In the genomic region with DNA sequence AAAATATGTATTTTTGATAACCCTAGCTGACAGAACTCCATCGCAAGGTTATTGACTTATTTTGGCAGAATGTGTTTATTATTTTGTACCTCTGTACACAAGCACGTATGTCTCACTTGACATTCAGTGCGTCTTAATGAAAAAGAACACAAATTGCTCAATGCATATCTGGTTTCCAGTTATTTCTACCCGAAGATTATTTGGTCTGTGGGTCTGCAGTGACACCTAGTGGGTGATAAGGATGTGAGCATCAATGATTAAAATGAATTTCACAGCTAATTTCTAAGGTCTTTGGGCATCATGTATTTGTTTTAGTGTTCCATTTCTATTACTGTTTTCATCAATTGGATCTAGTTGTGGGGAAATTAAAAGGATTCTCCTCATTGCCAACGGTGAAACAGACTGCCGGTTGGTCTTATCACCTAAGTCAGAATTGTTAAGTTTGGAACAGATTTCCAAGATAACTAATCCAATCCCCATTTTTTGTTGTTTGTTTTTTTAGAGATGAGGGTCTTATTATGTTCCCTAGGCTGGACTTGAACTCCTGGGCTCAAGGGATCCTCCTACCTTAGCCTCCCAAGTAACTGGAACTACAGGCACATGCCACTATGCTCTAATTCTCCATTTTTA, we compare ENCODE assay signal across 8 cellular contexts. TPM values are rescaled to one million over a fixed set of nuclear protein-coding genes. Genes with fewer than 3 reads are reported as not detected.
DNase-seq lines count a peak whose midpoint lies in the region; ATAC-seq, FAIRE-seq and TF ChIP-seq lines count a peak whose summit lies in the region.

No MANE protein-coding gene starts in this region.

- H3K9me3 ChIP-seq in DOHH2 (ENCODE audit: control insufficient read depth, insufficient read depth, low read length) (no peaks in the 10 kb centered on the region), IMR-90 (ENCODE audit: control insufficient read depth, insufficient read depth, low read length) (no peaks in the 10 kb centered on the region)

- 0 out of 2 replicates have a peak, but pooled peaks cover 2% of the 10 kb centered on the region for H3K4me1 ChIP-seq in DOHH2 (ENCODE audit: control insufficient read depth, low read length)
- no peaks in the 10 kb centered on the region; the same call in 1 of the 2 replicates for H3K4me1 ChIP-seq in IMR-90 (ENCODE audit: control insufficient read depth, insufficient read depth, low read length)

- no peak overlapping the region for H3K4ac ChIP-seq in IMR-90 (ENCODE audit: low read depth, low read length)

- H2BK120ac ChIP-seq in IMR-90 (ENCODE audit: low read depth, low read length), result no peak overlapping the region

- H4K91ac ChIP-seq in IMR-90 (ENCODE audit: insufficient read depth, low read depth, low read length), result no peak overlapping the region

- ATAC-seq in IMR-90 (ENCODE audit: low read depth) (peak; percentile 74), left ventricle myocardium superior (peak; percentile 60), HG03159 (IDR thresholded peaks at IDR 0.05; ENCODE audit: unreplicated experiment) (no peak)

- no peak overlapping the region for H4K5ac ChIP-seq in IMR-90 (ENCODE audit: low read depth, low read length)

- DNase-seq in IMR-90 (peak; percentile 78), RCC 7860 (ENCODE audit: low spot score) (peak; percentile 37), amniotic stem cell (lab: John Stamatoyannopoulos, UW) (peak; percentile 45), left ventricle myocardium superior (no peak), smooth muscle cell of the brain vasculature (ENCODE audit: low read depth, low spot score) (peak; percentile 39), islet precursor cell (no peak)

- no peak overlapping the region for H3K23ac ChIP-seq in IMR-90 (ENCODE audit: low read depth, low read length)

- H4K8ac ChIP-seq in IMR-90 (ENCODE audit: low read depth in 2 of 2, low read length in 2 of 2), result no peak overlapping the region

- no peak overlapping the region for H3K14ac ChIP-seq in IMR-90 (replicated peaks; ENCODE audit: low read depth, low read length)

- POLR2A ChIA-PET in IMR-90 (lab: Charles Lee; ENCODE audit: unreplicated experiment), result interaction anchor here (0.6 kb wide), 1 partner anchor 53 kb away, joined by 3 read pairs; no protein-coding TSS in a partner anchor

- H3K4me2 ChIP-seq in DOHH2 (ENCODE audit: low read length) (no peak overlapping the region), IMR-90 (ENCODE audit: low read depth, low read length) (no peak overlapping the region)

- peak; percentile 81 for TF ChIP-seq CTCF in DOHH2 (IDR thresholded peaks at IDR 0.05; ENCODE audit: low read depth, low read length, poor library complexity, severe bottlenecking)
- peak; percentile 90 for TF ChIP-seq CTCF in IMR-90 (conservative IDR thresholded peaks at IDR 0.05; ENCODE audit: low read depth, low read length)

- FAIRE-seq in RCC 7860 (lab: Jason Lieb, UNC), result peak; percentile 73

- in situ Hi-C loops in IMR-90 (cut with MboI; ENCODE audit: low sequenced_read_pairs), result loop anchor here (5.0 to 10.0 kb wide), 2 partner anchors 287 to 545 kb away; a partner anchor contains a TSS

- dilution Hi-C loops in IMR-90 (cut with HindIII; ENCODE audit: low sequenced_read_pairs, unreplicated experiment), result loop anchor here (25.0 kb wide), 1 partner anchor 307 kb away; a partner anchor contains a TSS

- H4K20me1 ChIP-seq in DOHH2 (ENCODE audit: control insufficient read depth, insufficient read depth, low read depth, low read length) (peaks cover 5% of the 10 kb centered on the region; the same call in 1 of the 2 replicates), IMR-90 (ENCODE audit: insufficient read depth, low read length) (no peaks in the 10 kb centered on the region)

- H3K56ac ChIP-seq in IMR-90 (ENCODE audit: extremely low read depth, insufficient read depth, low read length), result no peak overlapping the region

- peaks cover 4 to 5% of the 10 kb centered on the region in 2 experiments; a peak in 3 of 4 replicates for H3K79me1 ChIP-seq in IMR-90 (ENCODE audit: low read depth in 1 of 2, low read length in 2 of 2)

- no peak for TF ChIP-seq POLR2A in IMR-90 (IDR thresholded peaks at IDR 0.05; ENCODE audit: low read depth, low read length)

- H3K36me3 ChIP-seq in DOHH2 (ENCODE audit: control insufficient read depth, low read length), result peaks cover 68% of the 10 kb centered on the region
- H3K36me3 ChIP-seq in IMR-90 (ENCODE audit: control insufficient read depth, insufficient read depth, low read length), result peaks cover 5% of the 10 kb centered on the region

- H3K9ac ChIP-seq in IMR-90 (ENCODE audit: low read depth, low read length), result no peak overlapping the region

- H2AK5ac ChIP-seq in IMR-90 (ENCODE audit: low read depth, low read length), result no peak overlapping the region

- H3K27ac ChIP-seq in DOHH2 (ENCODE audit: low read depth, low read length) (no peak overlapping the region), IMR-90 (ENCODE audit: insufficient read depth, low read length) (no peak overlapping the region)

- intact Hi-C loops in IMR-90 (cut with micrococcal nuclease) (loop anchor here (1.0 to 10.0 kb wide), 7 partner anchors 54 to 565 kb away; no protein-coding TSS in a partner anchor), left ventricle myocardium superior (cut with micrococcal nuclease) (loop anchor here (10.0 kb wide), 1 partner anchor 285 kb away; no protein-coding TSS in a partner anchor)

- peaks cover 11% of the 10 kb centered on the region for H3F3A ChIP-seq in DOHH2 (ENCODE audit: control insufficient read depth, insufficient read depth)

- H2BK15ac ChIP-seq in IMR-90 (ENCODE audit: low read depth, low read length), result no peak overlapping the region

- no TSS peak for BruUV-seq in IMR-90 (replicated peaks; lab: Mats Ljungman, UMichigan)

- WGBS in IMR-90 (ENCODE audit: extremely low coverage in 2 of 2, insufficient read length in 1 of 2), 2 experiments, result no CpG with 5 or more reads among the region's 6 CpGs

- CTCF ChIA-PET in IMR-90 (lab: Yijun Ruan, JAX), result interaction anchor here (0.6 to 2.5 kb wide), 8 partner anchors 9 to 288 kb away, joined by 3 to 9 read pairs (median 4); no protein-coding TSS in a partner anchor

- no peak overlapping the region for H2AK9ac ChIP-seq in IMR-90 (replicated peaks; ENCODE audit: low read depth, low read length, poor library complexity)

- H3K9me1 ChIP-seq in IMR-90 (ENCODE audit: insufficient read depth, low read length), result no peaks in the 10 kb centered on the region

- no peak overlapping the region for H3K4me3 ChIP-seq in DOHH2 (ENCODE audit: low read length)
- no peak overlapping the region for H3K4me3 ChIP-seq in IMR-90 (ENCODE audit: insufficient read depth, low read depth, low read length)

- TF ChIP-seq RAD21 in IMR-90 (IDR thresholded peaks at IDR 0.05; ENCODE audit: low read length), result peak; percentile 94

- H3K79me2 ChIP-seq in DOHH2 (ENCODE audit: control insufficient read depth, low read length), result peaks cover 39% of the 10 kb centered on the region

- no peak overlapping the region for H2AFZ ChIP-seq in IMR-90 (replicated peaks; ENCODE audit: low read length, poor library complexity)

- no peaks in the 10 kb centered on the region for H3K27me3 ChIP-seq in DOHH2 (ENCODE audit: control insufficient read depth, low read length)
- no peaks in the 10 kb centered on the region for H3K27me3 ChIP-seq in IMR-90 (ENCODE audit: control insufficient read depth, insufficient read depth, low read length)

- no peak overlapping the region for H3K18ac ChIP-seq in IMR-90 (ENCODE audit: low read depth, low read length)

- no peak overlapping the region for H2BK5ac ChIP-seq in IMR-90 (ENCODE audit: low read depth, low read length, poor library complexity, severe bottlenecking)

- no peaks in the 10 kb centered on the region for H3K9me2 ChIP-seq in DOHH2 (replicated peaks; ENCODE audit: control insufficient read depth, low read length)

- no peak overlapping the region for H2BK20ac ChIP-seq in IMR-90 (ENCODE audit: low read depth, low read length)

TF ChIP-seq in IMR-90, 13 proteins besides CTCF, POLR2A, EP300 and RAD21:
- TF ChIP-seq CEBPB (IDR thresholded peaks at IDR 0.05; ENCODE audit: low read depth, low read length), result peak; percentile 96
- no peak for TF ChIP-seq MAZ (IDR thresholded peaks at IDR 0.05; ENCODE audit: borderline replicate concordance, low read depth, low read length)
- TF ChIP-seq SMC3 (IDR thresholded peaks at IDR 0.05; ENCODE audit: low read depth, low read length), result peak; percentile 83
- TF ChIP-seq, protein P1, sequence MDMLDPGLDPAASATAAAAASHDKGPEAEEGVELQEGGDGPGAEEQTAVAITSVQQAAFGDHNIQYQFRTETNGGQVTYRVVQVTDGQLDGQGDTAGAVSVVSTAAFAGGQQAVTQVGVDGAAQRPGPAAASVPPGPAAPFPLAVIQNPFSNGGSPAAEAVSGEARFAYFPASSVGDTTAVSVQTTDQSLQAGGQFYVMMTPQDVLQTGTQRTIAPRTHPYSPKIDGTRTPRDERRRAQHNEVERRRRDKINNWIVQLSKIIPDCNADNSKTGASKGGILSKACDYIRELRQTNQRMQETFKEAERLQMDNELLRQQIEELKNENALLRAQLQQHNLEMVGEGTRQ (IDR thresholded peaks at IDR 0.05; ENCODE audit: low read depth, low read length), result no peak
- TF ChIP-seq, protein P2, sequence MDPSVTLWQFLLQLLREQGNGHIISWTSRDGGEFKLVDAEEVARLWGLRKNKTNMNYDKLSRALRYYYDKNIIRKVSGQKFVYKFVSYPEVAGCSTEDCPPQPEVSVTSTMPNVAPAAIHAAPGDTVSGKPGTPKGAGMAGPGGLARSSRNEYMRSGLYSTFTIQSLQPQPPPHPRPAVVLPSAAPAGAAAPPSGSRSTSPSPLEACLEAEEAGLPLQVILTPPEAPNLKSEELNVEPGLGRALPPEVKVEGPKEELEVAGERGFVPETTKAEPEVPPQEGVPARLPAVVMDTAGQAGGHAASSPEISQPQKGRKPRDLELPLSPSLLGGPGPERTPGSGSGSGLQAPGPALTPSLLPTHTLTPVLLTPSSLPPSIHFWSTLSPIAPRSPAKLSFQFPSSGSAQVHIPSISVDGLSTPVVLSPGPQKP (IDR thresholded peaks at IDR 0.05; ENCODE audit: borderline replicate concordance, low read depth, low read length), result no peak
- no peak for TF ChIP-seq MAFK (IDR thresholded peaks at IDR 0.05; ENCODE audit: low read depth, low read length)
TF ChIP-seq in IMR-90: peak in this region for 2.

RNA-seq across cellular contexts. Expression of a gene that starts 13.9 kb away (rescaled TPM):
- total RNA-seq in IMR-90 (2012; rRNA removed) (10.9 and 14.2 TPM in 2 replicates), left ventricle myocardium superior (7.1 TPM)
- polyA plus RNA-seq in IMR-90 (2012; rRNA removed), result 4.4 and 5.7 TPM in 2 replicates
- polyA plus RNA-seq in IMR-90 (2012; cell fraction: cytosol; rRNA removed), result 1.1 and 1.5 TPM in 2 replicates
- 3.2 and 8.6 TPM in 2 replicates for polyA plus RNA-seq in IMR-90 (2012; cell fraction: nucleus; rRNA removed; ENCODE audit: low replicate concordance)

RNA-seq across cellular contexts. Expression of a gene that starts 30.4 kb away (rescaled TPM):
- total RNA-seq in IMR-90 (2012; rRNA removed) (1.7 and 2.2 TPM in 2 replicates), left ventricle myocardium superior (23.1 TPM)
- 1.3 and 2.6 TPM in 2 replicates for polyA plus RNA-seq in IMR-90 (2012; rRNA removed)
- polyA plus RNA-seq in IMR-90 (2012; cell fraction: cytosol; rRNA removed), result 0.66 and 2.2 TPM in 2 replicates
- polyA plus RNA-seq in IMR-90 (2012; cell fraction: nucleus; rRNA removed; ENCODE audit: low replicate concordance), result 2.8 and 5.6 TPM in 2 replicates

Comparison
In these comparisons a context has a peak if more than half of its experiments do, and no peak if none do; other contexts are left out.
1. DNase-seq: peak in IMR-90 (single experiment), RCC 7860 (single experiment), amniotic stem cell (single experiment) and smooth muscle cell of the brain vasculature (single experiment); none in left ventricle myocardium superior (single experiment) and islet precursor cell (single experiment).